In genomic region chr3:193812791-193813505, GRCh38 we compare ENCODE assay signal across 25 cellular contexts.
DNase-seq lines count a peak whose midpoint lies in the region; ATAC-seq, FAIRE-seq and TF ChIP-seq lines count a peak whose summit lies in the region.
"Had no signal": no experiment of that assay in that cellular context is flagged by ENCODE, and none has a peak within 500 bp of the region (broad histone marks: within the 10 kb centered on the region; RNA-seq: fewer than 3 reads in every experiment).

No MANE protein-coding gene starts in this region.

- POLR2A ChIA-PET in H1 (lab: Charles Lee; ENCODE audit: partially characterized antibody) = interaction anchor here (0.7 to 1.8 kb wide), 11 partner anchors 8 to 329 kb away, joined by 3 to 10 read pairs (median 4); no protein-coding TSS in a partner anchor
- POLR2A ChIA-PET in CD8-positive, alpha-beta memory T cell (lab: Charles Lee) = no interaction called here

- H3K18ac ChIP-seq in H1 (ENCODE audit: extremely low read depth, low read length) = peak overlapping the region; percentile 88
- H3K18ac ChIP-seq in mesendoderm (ENCODE audit: low read length) = peak overlapping the region; percentile 78

- no peaks in the 10 kb centered on the region for H3K9me3 Mint-ChIP-seq in CD8-positive, alpha-beta memory T cell
- H3K9me3 Mint-ChIP-seq in natural killer cell = no peaks in the 10 kb centered on the region
- H3K9me3 Mint-ChIP-seq: activated naive CD8-positive, alpha-beta T cell treated with anti-CD3 and anti-CD28 coated beads for 36 hours had no signal

- H2AFZ ChIP-seq in Karpas-422 (ENCODE audit: low read length) (peak overlapping the region; percentile 72; the same call in 1 of the 2 replicates), H1 (ENCODE audit: low read length) (no peak overlapping the region)

- peak overlapping the region; percentile 62 for H3K56ac ChIP-seq in H1 (replicated peaks; ENCODE audit: insufficient read length, low read depth, low read length)
- peak overlapping the region; percentile 87 for H3K56ac ChIP-seq in mesendoderm (ENCODE audit: low read length)

- H3K79me1 ChIP-seq in H1 (ENCODE audit: low read depth, low read length) = no peaks in the 10 kb centered on the region
- H3K79me1 ChIP-seq in mesendoderm (ENCODE audit: low read length) = no peaks in the 10 kb centered on the region

- H3K4me1 ChIP-seq in Karpas-422 (ENCODE audit: low read length) (peaks cover 30% of the 10 kb centered on the region), H1 (replicated peaks in 1 of 4; ENCODE audit: control insufficient read depth in 3 of 4, insufficient read depth in 4 of 4, low read length in 3 of 4) (peaks cover 50 to 67% (median 62%) of the 10 kb centered on the region in 4 experiments), mesendoderm (ENCODE audit: control insufficient read depth, low read depth, low read length) (peaks cover 41% of the 10 kb centered on the region), BE2C (peaks cover 6% of the 10 kb centered on the region)
- H3K4me1 ChIP-seq in CD8-positive, alpha-beta memory T cell (ENCODE audit: insufficient read depth, low read length) = no peaks in the 10 kb centered on the region
- H3K4me1 ChIP-seq: ascending aorta had no signal

- H3K4me1 Mint-ChIP-seq in CD8-positive, alpha-beta memory T cell = no peaks in the 10 kb centered on the region
- no peaks in the 10 kb centered on the region for H3K4me1 Mint-ChIP-seq in natural killer cell
- H3K4me1 Mint-ChIP-seq: activated naive CD8-positive, alpha-beta T cell treated with anti-CD3 and anti-CD28 coated beads for 36 hours had no signal

- H3K4me3 ChIP-seq in Karpas-422 (ENCODE audit: low read length) (peak overlapping the region; percentile 50; the same call in 1 of the 2 replicates), H1 (ENCODE audit: extremely low read depth in 1 of 4, insufficient read depth in 2 of 4, low read depth in 3 of 4, low read length in 4 of 4) (peak overlapping the region in 2 of 4 experiments; percentile 14 to 46; a peak in 4 of 8 replicates), mesendoderm (ENCODE audit: low read length) (no peak overlapping the region), BE2C (ENCODE audit: low read depth, low read length) (no peak overlapping the region)
- H3K4me3 ChIP-seq in CD8-positive, alpha-beta memory T cell (ENCODE audit: low read length) = no peak overlapping the region
- H3K4me3 ChIP-seq: ascending aorta, MG63, pancreas had no signal

- H3K14ac ChIP-seq in H1 (ENCODE audit: insufficient read length) = no peak overlapping the region

- no peaks in the 10 kb centered on the region for H4K20me1 ChIP-seq in Karpas-422 (ENCODE audit: insufficient read depth, low read depth, low read length)
- no peaks in the 10 kb centered on the region for H4K20me1 ChIP-seq in H1 (replicated peaks in 1 of 2; ENCODE audit: control insufficient read depth in 1 of 2, insufficient read depth in 2 of 2, low read length in 2 of 2)

- H3K27me3 ChIP-seq in Karpas-422 (ENCODE audit: low read length) (no peaks in the 10 kb centered on the region), H1 (replicated peaks in 1 of 4; ENCODE audit: control insufficient read depth in 3 of 4, extremely low read depth in 1 of 4, insufficient read depth in 3 of 4, low read length in 3 of 4) (no peaks in the 10 kb centered on the region), mesendoderm (ENCODE audit: insufficient read depth, low read length, poor library complexity) (no peaks in the 10 kb centered on the region), BE2C (no peaks in the 10 kb centered on the region)
- no peaks in the 10 kb centered on the region for H3K27me3 ChIP-seq in CD8-positive, alpha-beta memory T cell (ENCODE audit: insufficient read depth, low read length, poor library complexity, severe bottlenecking)
- H3K27me3 ChIP-seq: ascending aorta, MG63, pancreas had no signal

- H3K36me3 Mint-ChIP-seq in CD8-positive, alpha-beta memory T cell = no peaks in the 10 kb centered on the region
- no peaks in the 10 kb centered on the region for H3K36me3 Mint-ChIP-seq in natural killer cell
- H3K36me3 Mint-ChIP-seq: activated naive CD8-positive, alpha-beta T cell treated with anti-CD3 and anti-CD28 coated beads for 36 hours had no signal

- intact Hi-C loops in natural killer cell (cut with micrococcal nuclease) = no loop called here

- H3K9ac ChIP-seq in Karpas-422 (ENCODE audit: low read length) (peak overlapping the region; percentile 45; the same call in 1 of the 2 replicates), H1 (replicated peaks in 1 of 4; ENCODE audit: extremely low read depth in 1 of 4, low read depth in 3 of 4, low read length in 3 of 4) (peak overlapping the region in 2 of 4 experiments; percentile 33 to 44; a peak in 4 of 7 replicates), mesendoderm (ENCODE audit: low read length) (no peak overlapping the region)

- peaks cover 5 to 8% of the 10 kb centered on the region in 2 donors for H3K27me3 Mint-ChIP-seq in CD8-positive, alpha-beta memory T cell
- H3K27me3 Mint-ChIP-seq in natural killer cell (ENCODE audit: low read depth in 2 of 2) = peaks cover 0 to 12% of the 10 kb centered on the region in 2 donors
- H3K27me3 Mint-ChIP-seq: activated naive CD8-positive, alpha-beta T cell treated with anti-CD3 and anti-CD28 coated beads for 36 hours had no signal

- no peak overlapping the region for H2BK15ac ChIP-seq in H1 (ENCODE audit: low read length)
- H2BK15ac ChIP-seq in mesendoderm (replicated peaks; ENCODE audit: low read depth) = no peak overlapping the region

- H3K27ac ChIP-seq in Karpas-422 (ENCODE audit: low read length) (peak overlapping the region; percentile 33; the same call in 1 of the 2 replicates), H1 (ENCODE audit: low read depth, low read length) (peak overlapping the region; percentile 79), mesendoderm (ENCODE audit: low read depth, low read length) (peak overlapping the region; percentile 76)
- H3K27ac ChIP-seq in CD8-positive, alpha-beta memory T cell (ENCODE audit: low read depth, low read length) = no peak overlapping the region
- H3K27ac ChIP-seq: ascending aorta, pancreas had no signal

- ATAC-seq in GM19467 (IDR thresholded peaks at IDR 0.05; ENCODE audit: unreplicated experiment) (no peak), natural killer cell (no peak)
- ATAC-seq: left cardiac atrium; pancreas; right cardiac atrium; stimulated activated naive CD8-positive, alpha-beta T cell treated with anti-CD3 and anti-CD28 coated beads, Interleukin-15, Interleukin-2, amounts not matched to agents 100 U/mL and 50 U/mL, for 24 hours had no signal

- peak overlapping the region; percentile 99; the same call in 1 of the 2 replicates for H2BK12ac ChIP-seq in H1 (ENCODE audit: low read depth, low read length)

- peak; percentile 92 for FAIRE-seq in H1 (lab: Jason Lieb, UNC)
- FAIRE-seq: GM12891, pancreas had no signal

- DNase-seq in ELF-1 (ENCODE audit: low read depth, low spot score) = peak; percentile 66
- peak; percentile 66 for DNase-seq in Karpas-422
- DNase-seq in H1 (ENCODE audit: low read depth in 1 of 2, low spot score in 2 of 2) = peak; percentile 63 to 86
- DNase-seq in mesendoderm = peak; percentile 96
- no peak for DNase-seq in BE2C
- DNase-seq in CD8-positive, alpha-beta memory T cell = no peak
- DNase-seq in natural killer cell = no peak
- DNase-seq: activated effector memory CD4-positive, alpha-beta T cell treated with Interleukin-2 at 50 U/mL for 16 hours; activated naive CD8-positive, alpha-beta T cell treated with anti-CD3 and anti-CD28 coated beads for 36 hours; C1 segment of cervical spinal cord; Calu3; caudate nucleus; dermis blood vessel endothelial cell; left cardiac atrium; mesenchymal stem cell; MG63; NCI-H2107; NCI-H510A treated with DMSO at 0.1 percent for 48 hours; pancreas; stimulated activated naive CD8-positive, alpha-beta T cell treated with anti-CD3 and anti-CD28 coated beads, Interleukin-15, Interleukin-2, amounts not matched to agents 100 U/mL and 50 U/mL, for 24 hours; T-helper 9 cell had no signal

- no peak overlapping the region for H3K23ac ChIP-seq in H1 (ENCODE audit: insufficient read length)
- H3K23ac ChIP-seq in mesendoderm (ENCODE audit: low read length) = no peak overlapping the region

- peak in 1 of 2 experiments; percentile 30; a peak in 1 of 3 replicates for TF ChIP-seq POLR2A in H1 (IDR thresholded peaks at IDR 0.05; ENCODE audit: control extremely low read depth in 1 of 2, low read depth in 2 of 2, low read length in 2 of 2)

- no peaks in the 10 kb centered on the region for H3K9me2 ChIP-seq in Karpas-422 (replicated peaks; ENCODE audit: insufficient read depth, low read length)

- CTCF ChIA-PET in H1 (lab: Charles Lee; ENCODE audit: partially characterized antibody) = interaction anchor here (1.2 to 1.5 kb wide), 3 partner anchors 22 to 405 kb away, joined by 3 to 5 read pairs (median 3); no protein-coding TSS in a partner anchor
- CTCF ChIA-PET in CD8-positive, alpha-beta memory T cell (lab: Charles Lee) = no interaction called here

- H3K4ac ChIP-seq in H1 (replicated peaks; ENCODE audit: insufficient read length, low read depth, low read length) (peak overlapping the region; percentile 69), mesendoderm (ENCODE audit: low read depth, low read length) (peak overlapping the region; percentile 41)

- TF ChIP-seq CTCF in H1 (IDR thresholded peaks at IDR 0.05; ENCODE audit: control extremely low read depth in 1 of 3, insufficient read depth in 1 of 3, low read depth in 1 of 3, low read length in 3 of 3) (peak in 2 of 3 experiments; percentile 8 to 13; a peak in 2 of 4 replicates), BE2C (IDR thresholded peaks at IDR 0.05; ENCODE audit: low read depth, low read length) (no peak), natural killer cell (IDR thresholded peaks at IDR 0.05) (no peak)

- H3K4me2 ChIP-seq in Karpas-422 (ENCODE audit: low read depth, low read length, poor library complexity, severe bottlenecking) (peak overlapping the region; percentile 64), H1 (ENCODE audit: insufficient read depth in 1 of 2, low read depth in 2 of 2, low read length in 2 of 2) (peak overlapping the region; percentile 65 to 68), mesendoderm (ENCODE audit: low read length) (no peak overlapping the region)

- peak overlapping the region; percentile 99 for H4K91ac ChIP-seq in H1 (replicated peaks; ENCODE audit: insufficient read length, low read length)

- peak overlapping the region; percentile 77; the same call in 1 of the 2 replicates for H2BK20ac ChIP-seq in H1 (ENCODE audit: low read length)

- H3K23me2 ChIP-seq in H1 (ENCODE audit: low read depth, low read length) = no peaks in the 10 kb centered on the region

- 14% methylated on average over 7 of the region's 7 CpGs; no CpG with 5 or more reads in 1 of the 2 experiments for WGBS in H1 (ENCODE audit: extremely low coverage in 1 of 2, insufficient coverage in 1 of 2, insufficient read length in 1 of 2, insufficient replicate concordance in 2 of 2, low coverage in 1 of 2, low lambda C conversion rate in 2 of 2, missing lambda C conversion rate in 1 of 2), 2 experiments
- no CpG with 5 or more reads among the region's 7 CpGs for whole genome bisulfite sequencing in mesendoderm (ENCODE audit: extremely low coverage, insufficient coverage, low lambda C conversion rate)

- peak; percentile 28 to 97; a peak in 2 of 3 replicates for TF ChIP-seq EP300 in H1 (IDR thresholded peaks at IDR 0.05; ENCODE audit: borderline replicate concordance in 1 of 2, low read depth in 2 of 2, low read length in 2 of 2)

- H4K8ac ChIP-seq in H1 (ENCODE audit: extremely low read depth, insufficient read depth, low read length) (no peak overlapping the region), mesendoderm (ENCODE audit: low read depth, low read length) (no peak overlapping the region)

- no peaks in the 10 kb centered on the region for H3K36me3 ChIP-seq in Karpas-422 (ENCODE audit: insufficient read depth, low read length)
- no peaks in the 10 kb centered on the region for H3K36me3 ChIP-seq in H1 (ENCODE audit: control insufficient read depth in 2 of 4, insufficient read depth in 4 of 4, low read length in 3 of 4)
- H3K36me3 ChIP-seq in mesendoderm (ENCODE audit: control insufficient read depth, insufficient read depth, low read length) = no peaks in the 10 kb centered on the region
- H3K36me3 ChIP-seq in BE2C = no peaks in the 10 kb centered on the region
- H3K36me3 ChIP-seq in CD8-positive, alpha-beta memory T cell (ENCODE audit: insufficient read depth, low read length) = no peaks in the 10 kb centered on the region
- H3K36me3 ChIP-seq: ascending aorta, MG63, pancreas had no signal

- H3K9me3 ChIP-seq in Karpas-422 (ENCODE audit: low read length) (no peaks in the 10 kb centered on the region), H1 (ENCODE audit: insufficient read depth in 2 of 2, low read depth in 1 of 2, low read length in 1 of 2) (no peaks in the 10 kb centered on the region), BE2C (no peaks in the 10 kb centered on the region)
- H3K9me3 ChIP-seq in CD8-positive, alpha-beta memory T cell (ENCODE audit: low read length) = no peaks in the 10 kb centered on the region
- H3K9me3 ChIP-seq: ascending aorta, MG63, pancreas had no signal

- H4K5ac ChIP-seq in H1 (ENCODE audit: insufficient read length, low read depth, low read length) = peak overlapping the region; percentile 73
- no peak overlapping the region for H4K5ac ChIP-seq in mesendoderm (ENCODE audit: low read length)

- TF ChIP-seq RAD21 in H1 (IDR thresholded peaks at IDR 0.05 in 1 of 2, conservative IDR thresholded peaks at IDR 0.05 in 1 of 2; ENCODE audit: low read depth in 2 of 2, low read length in 2 of 2) = peak in 1 of 2 experiments; percentile 31; a peak in 2 of 4 replicates

- H2BK5ac ChIP-seq in H1 (ENCODE audit: low read depth, low read length) (peak overlapping the region; percentile 96; the same call in 1 of the 2 replicates), mesendoderm (ENCODE audit: low read length) (peak overlapping the region; percentile 97)

- no peaks in the 10 kb centered on the region for H3K79me2 ChIP-seq in Karpas-422 (ENCODE audit: low read length)
- H3K79me2 ChIP-seq in H1 (ENCODE audit: control insufficient read depth in 1 of 2, insufficient read depth in 2 of 2, low read length in 2 of 2) = no peaks in the 10 kb centered on the region
- H3K79me2 ChIP-seq in mesendoderm (ENCODE audit: control insufficient read depth, insufficient read depth, low read length) = no peaks in the 10 kb centered on the region

- no peak overlapping the region for H3K4me3 Mint-ChIP-seq in CD8-positive, alpha-beta memory T cell
- no peak overlapping the region for H3K4me3 Mint-ChIP-seq in natural killer cell
- H3K4me3 Mint-ChIP-seq: activated naive CD8-positive, alpha-beta T cell treated with anti-CD3 and anti-CD28 coated beads for 36 hours had no signal

- H2BK120ac ChIP-seq in H1 (replicated peaks; ENCODE audit: low read depth, low read length) = peak overlapping the region; percentile 100
- H2BK120ac ChIP-seq in mesendoderm (ENCODE audit: low read depth, low read length) = no peak overlapping the region

- no peak overlapping the region; the same call in 1 of the 2 replicates for H2AK5ac ChIP-seq in H1 (ENCODE audit: low read depth, low read length)
- H2AK5ac ChIP-seq in mesendoderm (ENCODE audit: low read length) = no peak overlapping the region

- no peak overlapping the region for H3K27ac Mint-ChIP-seq in CD8-positive, alpha-beta memory T cell
- no peak overlapping the region for H3K27ac Mint-ChIP-seq in natural killer cell
- H3K27ac Mint-ChIP-seq: activated naive CD8-positive, alpha-beta T cell treated with anti-CD3 and anti-CD28 coated beads for 36 hours had no signal

Comparison
In these comparisons a context has a peak if more than half of its experiments do, and no peak if none do; other contexts are left out.
1. DNase-seq: peak in ELF-1 (single experiment), Karpas-422 (single experiment), H1 (2 of 2) and mesendoderm (single experiment); none in BE2C (single experiment), CD8-positive, alpha-beta memory T cell (0 of 5) and natural killer cell (single experiment).
2. CTCF ChIP-seq: peak in H1 (2 of 3); none in BE2C (single experiment) and natural killer cell (single experiment).